7 cellular contexts compared by ENCODE assay signal in the genomic region with DNA sequence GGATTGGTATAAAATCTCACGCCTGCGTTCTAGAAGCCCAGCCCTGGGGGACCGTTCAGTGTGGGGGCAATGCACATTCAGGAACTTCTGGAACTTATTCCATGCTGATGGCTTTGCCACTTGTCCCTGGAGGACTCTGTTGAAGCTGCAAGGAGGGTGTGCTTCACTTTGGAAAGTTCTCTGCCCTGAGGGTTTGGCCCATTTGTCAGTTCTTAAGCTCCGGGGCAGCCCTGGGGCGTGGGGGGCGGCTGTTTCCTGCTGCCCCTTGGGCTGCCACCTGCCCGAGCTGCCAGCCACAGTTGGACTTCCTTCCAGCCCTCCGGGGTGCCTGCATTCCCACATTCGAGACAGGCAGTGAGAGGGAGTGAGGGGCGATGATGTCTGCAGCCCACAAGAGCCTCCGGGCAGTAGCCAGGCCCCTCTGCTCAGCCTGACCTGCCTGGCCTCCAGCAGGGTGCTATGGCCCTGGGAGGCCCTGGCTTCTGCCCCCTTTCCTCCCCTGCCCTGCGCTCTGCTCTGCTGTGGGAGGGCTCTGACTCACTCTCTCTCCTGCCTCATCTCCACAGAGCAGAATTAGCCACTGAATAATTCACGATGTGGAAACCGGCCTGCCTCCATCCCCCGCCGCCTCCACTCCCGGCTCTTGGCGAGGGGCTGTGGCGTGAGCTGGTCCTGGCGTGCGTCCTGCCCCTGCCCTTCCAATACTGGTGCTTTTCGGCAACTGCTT. TPM values are rescaled to one million over a fixed set of nuclear protein-coding genes. Genes with fewer than 3 reads are reported as not detected.
A peak's percentile ranks its signal among the peaks of the same experiment; 100 is the strongest.
DNase-seq lines count a peak whose midpoint lies in the region; ATAC-seq, FAIRE-seq and TF ChIP-seq lines count a peak whose summit lies in the region.

No MANE protein-coding gene starts in this region.

- no peak for TF ChIP-seq CTCF in GM12878 (IDR thresholded peaks at IDR 0.05 in 2 of 3, conservative IDR thresholded peaks at IDR 0.05 in 1 of 3; ENCODE audit: control insufficient read depth in 2 of 3, extremely low read depth in 1 of 3, insufficient read depth in 1 of 3, low read depth in 3 of 3, low read length in 3 of 3)

- BruUV-seq in GM12878 (replicated peaks; lab: Mats Ljungman, UMichigan): TSS peak; percentile 46

- DNase-seq in GM18507 (ENCODE audit: extremely low spot score, insufficient read length, low read depth): no peak
- peak; percentile 88 for DNase-seq in RKO (ENCODE audit: low spot score)
- DNase-seq in GM12878 (ENCODE audit: low read depth, low spot score): no peak
- peak; percentile 35 for DNase-seq in inferior parietal cortex (ENCODE audit: extremely low spot score)
- peak; percentile 70 for DNase-seq in smooth muscle cell of the brain vasculature (ENCODE audit: low read depth, low spot score)
- DNase-seq in GM19240 (ENCODE audit: insufficient read length, low spot score): no peak

- peak overlapping the region; percentile 71 for H3K27ac ChIP-seq in GM12878 (ENCODE audit: control insufficient read depth, insufficient read depth)

- no peak for TF ChIP-seq RAD21 in GM12878 (IDR thresholded peaks at IDR 0.05; ENCODE audit: insufficient read depth, low read depth, low read length)

- CTCF ChIA-PET in GM12878 (lab: Yijun Ruan, JAX): interaction anchor here (0.6 to 1.0 kb wide), 3 partner anchors 12 to 76 kb away, joined by 3 to 4 read pairs (median 3); no protein-coding TSS in a partner anchor

- intact Hi-C loops in GM12878 (cut with micrococcal nuclease; ENCODE audit: unreplicated experiment): loop anchor here (2.0 kb wide), 1 partner anchor 75 kb away; no protein-coding TSS in a partner anchor

- H3K79me2 ChIP-seq in GM12878 (ENCODE audit: control insufficient read depth, insufficient read depth, low read length): peaks cover 24% of the 10 kb centered on the region

- TF ChIP-seq EP300 in GM12878 (IDR thresholded peaks at IDR 0.05; ENCODE audit: borderline replicate concordance in 1 of 2, control insufficient read depth in 1 of 2, low read depth in 2 of 2, low read length in 2 of 2): no peak

- WGBS in GM12878 (ENCODE audit: insufficient coverage, insufficient replicate concordance, low lambda C conversion rate, missing lambda C conversion rate): 41% methylated on average over 17 of the region's 22 CpGs

- H3K36me3 ChIP-seq in GM12878 (ENCODE audit: control insufficient read depth in 2 of 2, insufficient read depth in 2 of 2, low read length in 1 of 2): no peaks in the 10 kb centered on the region; a peak in 1 of 4 replicates

- peak overlapping the region; percentile 72; the same call in 1 of the 2 replicates for H2AFZ ChIP-seq in GM12878 (ENCODE audit: control insufficient read depth, low read depth, low read length)

- no peaks in the 10 kb centered on the region for H4K20me1 ChIP-seq in GM12878 (ENCODE audit: control insufficient read depth, insufficient read depth)

- FAIRE-seq in GM18507 (lab: Jason Lieb, UNC) (peak; percentile 55), GM12878 (lab: Jason Lieb, UNC) (no peak)

- TF ChIP-seq POLR2A in GM12878 (IDR thresholded peaks at IDR 0.05; ENCODE audit: low read depth, low read length): no peak

- SMC1A ChIA-PET in GM12878 (lab: Charles Lee; ENCODE audit: uncharacterized antibody, unreplicated experiment): interaction anchor here (1.6 to 1.8 kb wide), 3 partner anchors 11 to 77 kb away, joined by 3 to 4 read pairs (median 3); no protein-coding TSS in a partner anchor

- RAD21 ChIA-PET in GM12878 (lab: Charles Lee; ENCODE audit: unreplicated experiment): interaction anchor here (1.1 to 3.1 kb wide), 2 partner anchors 37 to 77 kb away, joined by 3 to 14 read pairs; no protein-coding TSS in a partner anchor

- in situ Hi-C loops in GM12878 (cut with MboI): no loop called here

- peak overlapping the region; percentile 97 for H3K4me2 ChIP-seq in GM12878 (ENCODE audit: control insufficient read depth, insufficient read depth)

- H3K4me1 ChIP-seq in GM12878 (ENCODE audit: control insufficient read depth, insufficient read depth, low read length): peaks cover 22% of the 10 kb centered on the region

- peak overlapping the region; percentile 96 for H3K4me3 ChIP-seq in GM12878

- no peaks in the 10 kb centered on the region for H3K9me3 ChIP-seq in GM12878 (replicated peaks; ENCODE audit: control insufficient read depth, insufficient read depth, low read length)

- POLR2A ChIA-PET in GM12878 (lab: Charles Lee): interaction anchor here (0.7 to 2.8 kb wide), 5 partner anchors 9 to 67 kb away, joined by 3 to 8 read pairs (median 5); no protein-coding TSS in a partner anchor

- ATAC-seq in GM12878 (peak; percentile 46), GM19035 (IDR thresholded peaks at IDR 0.05; ENCODE audit: unreplicated experiment) (no peak)

- 0 out of 4 replicates have a peak, but pooled peaks cover 0 to 1% of the 10 kb centered on the region in 2 experiments for H3K27me3 ChIP-seq in GM12878 (replicated peaks in 1 of 2; ENCODE audit: control insufficient read depth in 2 of 2, insufficient read depth in 2 of 2, low read length in 1 of 2)

- peak overlapping the region; percentile 79 for H3K9ac ChIP-seq in GM12878 (ENCODE audit: control insufficient read depth, insufficient read depth, low read length)

TF ChIP-seq in GM12878, 131 proteins besides CTCF, POLR2A, EP300 and RAD21 (continues in another document):
- TF ChIP-seq IKZF2 (IDR thresholded peaks at IDR 0.05) (no peak), KAT2A (conservative IDR thresholded peaks at IDR 0.05; ENCODE audit: control insufficient read depth, low read depth, low read length) (no peak), DPF2 (IDR thresholded peaks at IDR 0.05) (peak; percentile 23; the same call in 1 of the 2 replicates), ATF7 (IDR thresholded peaks at IDR 0.05; ENCODE audit: low read depth) (0 out of 2 replicates have a peak, but pooled peaks have one; percentile 4)
- TF ChIP-seq, protein P1, sequence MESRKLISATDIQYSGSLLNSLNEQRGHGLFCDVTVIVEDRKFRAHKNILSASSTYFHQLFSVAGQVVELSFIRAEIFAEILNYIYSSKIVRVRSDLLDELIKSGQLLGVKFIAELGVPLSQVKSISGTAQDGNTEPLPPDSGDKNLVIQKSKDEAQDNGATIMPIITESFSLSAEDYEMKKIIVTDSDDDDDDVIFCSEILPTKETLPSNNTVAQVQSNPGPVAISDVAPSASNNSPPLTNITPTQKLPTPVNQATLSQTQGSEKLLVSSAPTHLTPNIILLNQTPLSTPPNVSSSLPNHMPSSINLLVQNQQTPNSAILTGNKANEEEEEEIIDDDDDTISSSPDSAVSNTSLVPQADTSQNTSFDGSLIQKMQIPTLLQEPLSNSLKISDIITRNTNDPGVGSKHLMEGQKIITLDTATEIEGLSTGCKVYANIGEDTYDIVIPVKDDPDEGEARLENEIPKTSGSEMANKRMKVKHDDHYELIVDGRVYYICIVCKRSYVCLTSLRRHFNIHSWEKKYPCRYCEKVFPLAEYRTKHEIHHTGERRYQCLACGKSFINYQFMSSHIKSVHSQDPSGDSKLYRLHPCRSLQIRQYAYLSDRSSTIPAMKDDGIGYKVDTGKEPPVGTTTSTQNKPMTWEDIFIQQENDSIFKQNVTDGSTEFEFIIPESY (IDR thresholded peaks at IDR 0.05): no peak
- TF ChIP-seq, protein P2, sequence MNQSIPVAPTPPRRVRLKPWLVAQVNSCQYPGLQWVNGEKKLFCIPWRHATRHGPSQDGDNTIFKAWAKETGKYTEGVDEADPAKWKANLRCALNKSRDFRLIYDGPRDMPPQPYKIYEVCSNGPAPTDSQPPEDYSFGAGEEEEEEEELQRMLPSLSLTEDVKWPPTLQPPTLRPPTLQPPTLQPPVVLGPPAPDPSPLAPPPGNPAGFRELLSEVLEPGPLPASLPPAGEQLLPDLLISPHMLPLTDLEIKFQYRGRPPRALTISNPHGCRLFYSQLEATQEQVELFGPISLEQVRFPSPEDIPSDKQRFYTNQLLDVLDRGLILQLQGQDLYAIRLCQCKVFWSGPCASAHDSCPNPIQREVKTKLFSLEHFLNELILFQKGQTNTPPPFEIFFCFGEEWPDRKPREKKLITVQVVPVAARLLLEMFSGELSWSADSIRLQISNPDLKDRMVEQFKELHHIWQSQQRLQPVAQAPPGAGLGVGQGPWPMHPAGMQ (IDR thresholded peaks at IDR 0.05; ENCODE audit: borderline replicate concordance): no peak

RNA-seq across cellular contexts. Expression of a gene that starts 1.9 kb away (rescaled TPM):
- 56.1 and 58.5 TPM in 2 replicates for total RNA-seq in GM12878 (2013; cell fraction: nucleolus; rRNA removed)
- total RNA-seq in GM12878 (2014; rRNA removed) (10.2 and 10.8 TPM in 2 replicates), GM12878 (2014; rRNA removed; fragmentation: Illumina TruSeq; extraction: Trizol) (5.0 and 5.2 TPM in 2 replicates), GM12878 (2021) (67.2 and 71.4 TPM in 2 replicates)
- 5.5 TPM for polyA plus RNA-seq in GM12878 (2011; ENCODE audit: low read depth)
- polyA plus RNA-seq in GM12878 (2011; rRNA removed) (3.9 and 9.9 TPM in 2 replicates), GM12878 (2014; fragmentation: Illumina TruSeq; extraction: Trizol) (3.0 and 10.1 TPM in 2 replicates), GM12878 (2014; fragmentation: Nextera tagmentation; extraction: Ambion mirVana) (under 1 TPM; 0.79 to 0.95 TPM), GM12878 (2014; rRNA removed) (33.1 and 44.3 TPM in 2 replicates), GM12878 (2016; fragmentation: Nextera tagmentation; extraction: Ambion mirVana) (10 to 100 TPM; 11.2 to 25.1 TPM)
- 14.4 and 19.9 TPM in 2 replicates for polyA plus RNA-seq in GM12878 (2011; cell fraction: cytosol; rRNA removed)
- polyA plus RNA-seq in GM12878 (2011; cell fraction: nucleus; rRNA removed): 66.5 and 82.0 TPM in 2 replicates
- polyA plus RNA-seq in GM12878 (2012): 23.5 and 23.7 TPM in 2 replicates
- polyA minus RNA-seq in GM12878 (2011; rRNA and poly(A)+ RNA removed): 11.3 and 25.5 TPM in 2 replicates
- polyA minus RNA-seq in GM12878 (2011; cell fraction: cytosol; rRNA and poly(A)+ RNA removed): 24.1 and 26.2 TPM in 2 replicates
- polyA minus RNA-seq in GM12878 (2011; cell fraction: nucleus; rRNA and poly(A)+ RNA removed): 14.9 and 31.8 TPM in 2 replicates

RNA-seq across cellular contexts. Expression of a gene that starts 54.3 kb away (rescaled TPM):
- 5.4 and 6.5 TPM in 2 replicates for total RNA-seq in GM12878 (2013; cell fraction: nucleolus; rRNA removed)
- 0.62 and 1.1 TPM in 2 replicates for total RNA-seq in GM12878 (2014; rRNA removed)
- total RNA-seq in GM12878 (2014; rRNA removed; fragmentation: Illumina TruSeq; extraction: Trizol): 0.60 and 0.67 TPM in 2 replicates
- 1.2 and 1.4 TPM in 2 replicates for total RNA-seq in GM12878 (2021)
- 0.16 TPM for polyA plus RNA-seq in GM12878 (2011; ENCODE audit: low read depth)
- 0.95 TPM in 2 replicates for polyA plus RNA-seq in GM12878 (2011; rRNA removed)
- 1.1 and 1.5 TPM in 2 replicates for polyA plus RNA-seq in GM12878 (2011; cell fraction: cytosol; rRNA removed)
- 3.1 and 4.2 TPM in 2 replicates for polyA plus RNA-seq in GM12878 (2011; cell fraction: nucleus; rRNA removed)
- polyA plus RNA-seq in GM12878 (2012): 0.30 and 0.52 TPM in 2 replicates
- 0.33 and 0.59 TPM in 2 replicates for polyA plus RNA-seq in GM12878 (2014; fragmentation: Illumina TruSeq; extraction: Trizol)
- polyA plus RNA-seq in GM12878 (2014; fragmentation: Nextera tagmentation; extraction: Ambion mirVana): under 1 TPM; 0.02 to 0.11 TPM
- 0.72 and 0.77 TPM in 2 replicates for polyA plus RNA-seq in GM12878 (2014; rRNA removed)
- 1 to 10 TPM; 1.5 to 2.0 TPM for polyA plus RNA-seq in GM12878 (2016; fragmentation: Nextera tagmentation; extraction: Ambion mirVana)
- 2.6 and 4.7 TPM in 2 replicates for polyA minus RNA-seq in GM12878 (2011; rRNA and poly(A)+ RNA removed)
- 0.67 and 1.5 TPM in 2 replicates for polyA minus RNA-seq in GM12878 (2011; cell fraction: cytosol; rRNA and poly(A)+ RNA removed)
- polyA minus RNA-seq in GM12878 (2011; cell fraction: nucleus; rRNA and poly(A)+ RNA removed): 2.2 and 5.6 TPM in 2 replicates

Comparison
In these comparisons a context has a peak if more than half of its experiments do, and no peak if none do; other contexts are left out.
1. DNase-seq: peak in RKO (single experiment), inferior parietal cortex (single experiment) and smooth muscle cell of the brain vasculature (single experiment); none in GM18507 (single experiment), GM12878 (single experiment) and GM19240 (single experiment).